23 cellular contexts compared by ENCODE assay signal in the genomic region with DNA sequence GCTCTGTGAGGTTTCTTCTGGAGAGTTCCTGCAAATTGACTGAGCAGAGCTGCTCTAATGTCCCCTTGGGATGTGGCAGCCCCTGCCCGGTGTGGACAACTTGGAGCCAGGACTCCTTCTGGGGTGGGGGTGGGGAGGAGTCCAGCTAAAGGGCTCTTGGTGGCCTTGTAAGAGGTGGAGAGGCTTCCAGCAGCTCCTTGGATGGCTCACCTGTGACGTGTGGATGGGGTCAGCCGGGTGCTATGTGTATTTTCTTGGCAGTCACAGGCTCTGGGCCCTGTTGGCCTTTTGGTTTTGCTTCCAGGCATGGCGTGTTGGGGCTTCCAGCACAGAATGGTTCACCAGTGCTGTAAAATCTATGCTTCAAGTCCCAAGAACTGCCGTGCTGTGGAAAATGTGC. TPM values are rescaled to one million over a fixed set of nuclear protein-coding genes. Genes with fewer than 3 reads are reported as not detected.
A peak's percentile ranks its signal among the peaks of the same experiment; 100 is the strongest.
DNase-seq lines count a peak whose midpoint lies in the region; ATAC-seq and TF ChIP-seq lines count a peak whose summit lies in the region.
"Had no signal": no experiment of that assay in that cellular context is flagged by ENCODE, and none has a peak within 500 bp of the region (broad histone marks: within the 10 kb centered on the region; RNA-seq: fewer than 3 reads in every experiment).

No MANE protein-coding gene starts in this region.

- DNase-seq in activated T-cell treated with anti-CD3 and anti-CD28 coated beads, Interleukin-2, amount 50 U/mL, for 24 hours: no peak
- no peak for DNase-seq in activated T-cell treated with anti-CD3 and anti-CD28 coated beads for 4 hours
- DNase-seq in dorsolateral prefrontal cortex: no peak
- no peak for DNase-seq in naive thymus-derived CD4-positive, alpha-beta T cell
- no peak for DNase-seq in left ventricle myocardium superior
- DNase-seq in activated naive CD4-positive, alpha-beta T cell treated with anti-CD3 and anti-CD28 coated beads for 36 hours: no peak
- DNase-seq: activated CD4-positive, alpha-beta T cell treated with anti-CD3 and anti-CD28 coated beads, Interleukin-2, amount 50 U/mL, for 4 hours; activated T-cell treated with anti-CD3 and anti-CD28 coated beads, Interleukin-2, amount 50 U/mL, for 48 hours; DMS53; effector CD4-positive, alpha-beta T cell; MM.1S; naive B cell; NCI-H146; NCI-H82; OCI-M1; SHP77; stimulated activated CD4-positive, alpha-beta T cell treated with anti-CD3 and anti-CD28 coated beads, Interleukin-4, amount 100 ng/mL, for 1 hour; T-cell had no signal

- POLR2A ChIA-PET in naive thymus-derived CD4-positive, alpha-beta T cell (lab: Charles Lee): no interaction called here

- peak overlapping the region; percentile 37 for H3K27ac Mint-ChIP-seq in activated T-cell treated with anti-CD3 and anti-CD28 coated beads, Interleukin-2, amount 50 U/mL, for 24 hours
- H3K27ac Mint-ChIP-seq in naive thymus-derived CD4-positive, alpha-beta T cell: peak overlapping the region in 5 of 9 donors; percentile 25 to 81 (median 68)
- H3K27ac Mint-ChIP-seq in activated naive CD4-positive, alpha-beta T cell treated with anti-CD3 and anti-CD28 coated beads for 36 hours: no peak overlapping the region

- no peak for TF ChIP-seq CTCF in dorsolateral prefrontal cortex (IDR thresholded peaks at IDR 0.05 in 54 of 56, conservative IDR thresholded peaks at IDR 0.05 in 2 of 56; ENCODE audit: low read depth in 1 of 56, partially characterized antibody in 56 of 56)

- peaks cover 87% of the 10 kb centered on the region for H3K36me3 Mint-ChIP-seq in activated T-cell treated with anti-CD3 and anti-CD28 coated beads, Interleukin-2, amount 50 U/mL, for 24 hours (ENCODE audit: low read depth)
- H3K36me3 Mint-ChIP-seq in naive thymus-derived CD4-positive, alpha-beta T cell: peaks cover 7 to 36% (median 20%) of the 10 kb centered on the region in 5 donors
- peaks cover 13% of the 10 kb centered on the region for H3K36me3 Mint-ChIP-seq in activated naive CD4-positive, alpha-beta T cell treated with anti-CD3 and anti-CD28 coated beads for 36 hours (ENCODE audit: low read depth)

- no peak overlapping the region for H3K4me3 ChIP-seq in dorsolateral prefrontal cortex
- H3K4me3 ChIP-seq in naive thymus-derived CD4-positive, alpha-beta T cell (ENCODE audit: low read length): no peak overlapping the region
- H3K4me3 ChIP-seq: esophagus muscularis mucosa, prostate gland, skin epidermis had no signal

- no peaks in the 10 kb centered on the region for H3K9me3 Mint-ChIP-seq in activated T-cell treated with anti-CD3 and anti-CD28 coated beads, Interleukin-2, amount 50 U/mL, for 24 hours
- H3K9me3 Mint-ChIP-seq in naive thymus-derived CD4-positive, alpha-beta T cell: peaks cover 0 to 2% (median 0%) of the 10 kb centered on the region in 11 donors
- H3K9me3 Mint-ChIP-seq in activated naive CD4-positive, alpha-beta T cell treated with anti-CD3 and anti-CD28 coated beads for 36 hours: no peaks in the 10 kb centered on the region
- H3K9me3 Mint-ChIP-seq: naive B cell, T-cell had no signal

- no peaks in the 10 kb centered on the region for H3K27me3 Mint-ChIP-seq in activated T-cell treated with anti-CD3 and anti-CD28 coated beads, Interleukin-2, amount 50 U/mL, for 24 hours
- H3K27me3 Mint-ChIP-seq in naive thymus-derived CD4-positive, alpha-beta T cell: no peaks in the 10 kb centered on the region
- no peaks in the 10 kb centered on the region for H3K27me3 Mint-ChIP-seq in activated naive CD4-positive, alpha-beta T cell treated with anti-CD3 and anti-CD28 coated beads for 36 hours (ENCODE audit: low read depth)
- H3K27me3 Mint-ChIP-seq: naive B cell, T-cell had no signal

- no peaks in the 10 kb centered on the region for H3K27me3 ChIP-seq in dorsolateral prefrontal cortex
- H3K27me3 ChIP-seq in naive thymus-derived CD4-positive, alpha-beta T cell (ENCODE audit: control insufficient read depth in 2 of 2, insufficient read depth in 2 of 2, low read length in 2 of 2): no peaks in the 10 kb centered on the region
- H3K27me3 ChIP-seq: esophagus muscularis mucosa had no signal

- peaks cover 16% of the 10 kb centered on the region for H3K4me1 Mint-ChIP-seq in activated T-cell treated with anti-CD3 and anti-CD28 coated beads, Interleukin-2, amount 50 U/mL, for 24 hours (ENCODE audit: low read depth)
- H3K4me1 Mint-ChIP-seq in naive thymus-derived CD4-positive, alpha-beta T cell: peaks cover 20 to 40% (median 29%) of the 10 kb centered on the region in 7 donors
- H3K4me1 Mint-ChIP-seq in activated naive CD4-positive, alpha-beta T cell treated with anti-CD3 and anti-CD28 coated beads for 36 hours (ENCODE audit: low read depth): peaks cover 11% of the 10 kb centered on the region

- H3K4me1 ChIP-seq in naive thymus-derived CD4-positive, alpha-beta T cell (ENCODE audit: control insufficient read depth in 2 of 2, insufficient read depth in 2 of 2, low read length in 2 of 2): no peaks in the 10 kb centered on the region

- intact Hi-C loops in dorsolateral prefrontal cortex (cut with DNase I) (loop anchor here (2.0 to 10.0 kb wide), 2 partner anchors 35 to 255 kb away; partner anchors contain the start of gene PFKL (in 1 of the 2)), left ventricle myocardium superior (cut with micrococcal nuclease) (no loop called here)
- intact Hi-C loops in naive thymus-derived CD4-positive, alpha-beta T cell (cut with micrococcal nuclease): no loop called here
- intact Hi-C loops in activated naive CD4-positive, alpha-beta T cell treated with anti-CD3 and anti-CD28 coated beads for 36 hours (cut with micrococcal nuclease): no loop called here

- CTCF ChIA-PET in naive thymus-derived CD4-positive, alpha-beta T cell (lab: Charles Lee): no interaction called here
- CTCF ChIA-PET in activated naive CD4-positive, alpha-beta T cell treated with anti-CD3 and anti-CD28 coated beads for 36 hours (lab: Charles Lee): no interaction called here

- H3K36me3 ChIP-seq in naive thymus-derived CD4-positive, alpha-beta T cell (ENCODE audit: control insufficient read depth in 2 of 3, insufficient read depth in 3 of 3, low read length in 3 of 3): peaks cover 0 to 71% (median 9%) of the 10 kb centered on the region in 3 experiments
- H3K36me3 ChIP-seq: prostate gland had no signal

- H3K9me3 ChIP-seq in naive thymus-derived CD4-positive, alpha-beta T cell (ENCODE audit: control insufficient read depth in 2 of 3, low read length in 3 of 3): no peaks in the 10 kb centered on the region
- H3K9me3 ChIP-seq: esophagus muscularis mucosa, prostate gland had no signal

- ATAC-seq in naive thymus-derived CD4-positive, alpha-beta T cell: no peak
- ATAC-seq in left ventricle myocardium superior (no peak), GM19395 (IDR thresholded peaks at IDR 0.05; ENCODE audit: unreplicated experiment) (no peak)
- ATAC-seq: T-cell had no signal

- H3K27ac ChIP-seq in dorsolateral prefrontal cortex (peak overlapping the region; percentile 41 to 99 (median 95)), temporal lobe (ENCODE audit: low read depth, low read length) (peak overlapping the region; percentile 97)
- H3K27ac ChIP-seq in naive thymus-derived CD4-positive, alpha-beta T cell (ENCODE audit: low read depth, low read length): no peak overlapping the region

- H3K4me3 Mint-ChIP-seq in activated T-cell treated with anti-CD3 and anti-CD28 coated beads, Interleukin-2, amount 50 U/mL, for 24 hours: no peak overlapping the region
- no peak overlapping the region for H3K4me3 Mint-ChIP-seq in naive thymus-derived CD4-positive, alpha-beta T cell
- H3K4me3 Mint-ChIP-seq in activated naive CD4-positive, alpha-beta T cell treated with anti-CD3 and anti-CD28 coated beads for 36 hours: no peak overlapping the region
- H3K4me3 Mint-ChIP-seq: naive B cell, T-cell had no signal

RNA-seq across cellular contexts. Expression of gene TRAPPC10, which starts 38.2 kb away (rescaled TPM):
- total RNA-seq in dorsolateral prefrontal cortex: 100 to 1,000 TPM in 1 of 120 experiments, 10 to 100 TPM in 119; 49.1 to 103 (median 69.3) TPM
- 100 to 1,000 TPM in 2 of 5 experiments, 10 to 100 TPM in 3; 80.6 to 119 (median 93.2) TPM for total RNA-seq in naive thymus-derived CD4-positive, alpha-beta T cell
- polyA plus RNA-seq in naive thymus-derived CD4-positive, alpha-beta T cell: 10 to 100 TPM; 15.6 to 26.5 TPM
- 16.2 TPM for total RNA-seq in temporal lobe
- total RNA-seq in left ventricle myocardium superior: 17.5 TPM
- 10 to 100 TPM; 37.1 to 38.6 TPM for total RNA-seq in activated naive CD4-positive, alpha-beta T cell treated with anti-CD3 and anti-CD28 coated beads for 36 hours

RNA-seq across cellular contexts. Expression of gene PWP2, which starts 56.9 kb away (rescaled TPM):
- total RNA-seq in dorsolateral prefrontal cortex (10 to 100 TPM in 86 of 120 experiments, 1 to 10 TPM in 34; 1.7 to 49.2 (median 15.0) TPM), temporal lobe (9.6 TPM), left ventricle myocardium superior (8.7 TPM)
- total RNA-seq in naive thymus-derived CD4-positive, alpha-beta T cell: 10 to 100 TPM; 12.0 to 42.3 (median 23.0) TPM
- polyA plus RNA-seq in naive thymus-derived CD4-positive, alpha-beta T cell: 10 to 100 TPM in 1 of 2 donors, 1 to 10 TPM in 1; 8.7 to 17.9 TPM
- 10 to 100 TPM; 29.6 to 30.9 TPM for total RNA-seq in activated naive CD4-positive, alpha-beta T cell treated with anti-CD3 and anti-CD28 coated beads for 36 hours

Comparison
In these comparisons a context has a peak if more than half of its experiments do, and no peak if none do; other contexts are left out.
1. intact Hi-C loops: an anchor here in dorsolateral prefrontal cortex (2.0 to 10.0 kb wide); none called in naive thymus-derived CD4-positive, alpha-beta T cell, left ventricle myocardium superior and activated naive CD4-positive, alpha-beta T cell treated with anti-CD3 and anti-CD28 coated beads for 36 hours.